ENCODE assay signal across 8 cellular contexts in genomic region chr16:28925386-28926228, GRCh38. TPM values are rescaled to one million over a fixed set of nuclear protein-coding genes. Genes with fewer than 3 reads are reported as not detected.
A peak's percentile ranks its signal among the peaks of the same experiment; 100 is the strongest.
DNase-seq lines count a peak whose midpoint lies in the region; ATAC-seq and TF ChIP-seq lines count a peak whose summit lies in the region.

No MANE protein-coding gene starts in this region.

- H4K20me1 ChIP-seq in BLaER1: no peaks in the 10 kb centered on the region

- no peaks in the 10 kb centered on the region for H3K27me3 Mint-ChIP-seq in neural crest cell (ENCODE audit: low read depth)

- no peak for TF ChIP-seq EP300 in stomach (IDR thresholded peaks at IDR 0.05)

- intact Hi-C loops in stomach (cut with DNase I; ENCODE audit: low total_unique reads): no loop called here

- TF ChIP-seq POLR2A in GM19099 (IDR thresholded peaks at IDR 0.05; ENCODE audit: extremely low read depth, insufficient read length, low read depth) (peak; percentile 80), stomach (IDR thresholded peaks at IDR 0.05) (no peak)

- DNase-seq in OCI-M1 (lab: John Stamatoyannopoulos, UW) (peak; percentile 93), activated T-helper 1 cell treated with Interleukin-2 at 50 U/mL for 16 hours (ENCODE audit: low read depth) (peak; percentile 69), fibroblast of mammary gland (ENCODE audit: low read depth) (peak; percentile 77), neural crest cell (ENCODE audit: low read depth, low spot score) (no peak), stomach (peak; percentile 62)

- peak overlapping the region; percentile 99 for H3K27ac Mint-ChIP-seq in neural crest cell (ENCODE audit: unreplicated experiment)

- H3K9me3 ChIP-seq in BLaER1 (no peaks in the 10 kb centered on the region), stomach (no peaks in the 10 kb centered on the region)

- TF ChIP-seq CTCF in fibroblast of mammary gland (conservative IDR thresholded peaks at IDR 0.05; ENCODE audit: control insufficient read depth, insufficient read depth, low read depth, low read length) (no peak), neural crest cell (conservative IDR thresholded peaks at IDR 0.05) (no peak), stomach (IDR thresholded peaks at IDR 0.05) (no peak)

- H3K36me3 Mint-ChIP-seq in neural crest cell (ENCODE audit: low read depth): no peaks in the 10 kb centered on the region

- peaks cover 81% of the 10 kb centered on the region for H3K4me1 ChIP-seq in BLaER1
- peaks cover 4 to 31% (median 24%) of the 10 kb centered on the region in 4 donors for H3K4me1 ChIP-seq in stomach

- H3K4me3 ChIP-seq in BLaER1: peak overlapping the region; percentile 73
- H3K4me3 ChIP-seq in fibroblast of mammary gland (ENCODE audit: control insufficient read depth, low read depth, low read length): peak overlapping the region; percentile 78
- H3K4me3 ChIP-seq in stomach: peak overlapping the region; percentile 64 to 96 (median 66)

- peak overlapping the region; percentile 99 for H3K4me3 Mint-ChIP-seq in neural crest cell

- H3K9me3 Mint-ChIP-seq in neural crest cell: no peaks in the 10 kb centered on the region

- peak overlapping the region; percentile 99 for H3K4me2 ChIP-seq in BLaER1

- peak overlapping the region; percentile 97 for H3K27ac ChIP-seq in BLaER1
- H3K27ac ChIP-seq in stomach: peak overlapping the region; percentile 92 to 100 (median 98)

- ATAC-seq in HG03442 (IDR thresholded peaks at IDR 0.05; ENCODE audit: unreplicated experiment): peak; percentile 26

- H3K36me3 ChIP-seq in BLaER1: peaks cover 21% of the 10 kb centered on the region
- peaks cover 0 to 8% (median 6%) of the 10 kb centered on the region in 4 donors for H3K36me3 ChIP-seq in stomach

- H3K27me3 ChIP-seq in BLaER1: no peaks in the 10 kb centered on the region
- no peaks in the 10 kb centered on the region for H3K27me3 ChIP-seq in stomach

- H3K4me1 Mint-ChIP-seq in neural crest cell: peaks cover 19% of the 10 kb centered on the region

- 0 to 2% (median 1%) methylated on average over 40 to 48 of the region's 48 CpGs for WGBS in stomach, 5 donors

- H3K9ac ChIP-seq in BLaER1: peak overlapping the region; percentile 90

RNA-seq across cellular contexts. Expression of gene RABEP2, which starts 0.6 kb away (rescaled TPM):
- total RNA-seq in neural crest cell (19.9 and 20.2 TPM in 2 replicates), stomach (100 to 1,000 TPM in 2 of 5 donors, 10 to 100 TPM in 3; 25.7 to 350 (median 84.0) TPM)
- 10 to 100 TPM; 20.3 to 34.6 (median 32.7) TPM for polyA plus RNA-seq in stomach

RNA-seq across cellular contexts. Expression of gene CD19, which starts 6.2 kb away (rescaled TPM):
- total RNA-seq in neural crest cell (not detected in 2 replicates), stomach (under 1 TPM in 2 of 5 donors, not detected in 3; 0.29 to 0.92 TPM)
- 1 to 10 TPM in 1 of 3 donors, under 1 TPM in 2; 0.31 to 3.8 (median 0.56) TPM for polyA plus RNA-seq in stomach

RNA-seq across cellular contexts. Expression of gene NFATC2IP, which starts 25.1 kb away (rescaled TPM):
- total RNA-seq in neural crest cell: 63.9 and 67.3 TPM in 2 replicates
- total RNA-seq in stomach: 100 to 1,000 TPM in 2 of 5 donors, 10 to 100 TPM in 3; 22.8 to 265 (median 68.0) TPM
- polyA plus RNA-seq in stomach: 10 to 100 TPM; 10.4 to 18.0 (median 13.1) TPM

RNA-seq across cellular contexts. Expression of gene ATP2A1, which starts 47.3 kb away (rescaled TPM):
- total RNA-seq in neural crest cell (3.1 and 3.3 TPM in 2 replicates), stomach (10 to 100 TPM in 1 of 5 donors, 1 to 10 TPM in 1, under 1 TPM in 1, not detected in 2; 0.43 to 21.7 (median 3.6) TPM)
- 1 to 10 TPM in 1 of 3 donors, under 1 TPM in 2; 0.12 to 1.4 (median 0.85) TPM for polyA plus RNA-seq in stomach

RNA-seq across cellular contexts. Expression of gene SPNS1, which starts 49.0 kb away (rescaled TPM):
- total RNA-seq in neural crest cell: 48.1 and 48.2 TPM in 2 replicates
- total RNA-seq in stomach: 10 to 100 TPM in 4 of 5 donors, 1 to 10 TPM in 1; 6.1 to 24.2 (median 15.6) TPM
- 10 to 100 TPM; 26.7 to 48.3 (median 31.6) TPM for polyA plus RNA-seq in stomach
